21 cellular contexts compared by ENCODE assay signal in genomic region chr15:42933886-42934667, GRCh38. TPM values are rescaled to one million over a fixed set of nuclear protein-coding genes. Genes with fewer than 3 reads are reported as not detected.
DNase-seq lines count a peak whose midpoint lies in the region; ATAC-seq, FAIRE-seq and TF ChIP-seq lines count a peak whose summit lies in the region.
"Had no signal": no experiment of that assay in that cellular context is flagged by ENCODE, and none has a peak within 500 bp of the region (broad histone marks: within the 10 kb centered on the region; RNA-seq: fewer than 3 reads in every experiment).

No MANE protein-coding gene starts in this region.

- BruUV-seq in mammary epithelial cell (replicated peaks; lab: Mats Ljungman, UMichigan) (no TSS peak), MCF 10A (replicated peaks; lab: Mats Ljungman, UMichigan) (no TSS peak)

- H3K36me3 Mint-ChIP-seq in MCF 10A (ENCODE audit: insufficient read depth, unreplicated experiment) (no peaks in the 10 kb centered on the region), astrocyte (ENCODE audit: low read depth, unreplicated experiment) (no peaks in the 10 kb centered on the region)
- H3K36me3 Mint-ChIP-seq: CD4-positive, CD25-positive, alpha-beta regulatory T cell; IgD-negative memory B cell had no signal

- dilution Hi-C loops in mammary epithelial cell (cut with HindIII; ENCODE audit: low sequenced_read_pairs) = no loop called here

- H2BK15ac ChIP-seq in mesenchymal stem cell (ENCODE audit: low read depth, poor library complexity, severe bottlenecking) = no peak overlapping the region

- H3K36me3 ChIP-seq in mammary epithelial cell (ENCODE audit: insufficient read depth, low read length) (no peaks in the 10 kb centered on the region), astrocyte (ENCODE audit: insufficient read depth, low read length) (no peaks in the 10 kb centered on the region), mesenchymal stem cell (ENCODE audit: control insufficient read depth in 1 of 2, insufficient read depth in 2 of 2, low read depth in 1 of 2, low read length in 2 of 2) (no peaks in the 10 kb centered on the region)
- H3K36me3 ChIP-seq: BE2C had no signal

- H2BK5ac ChIP-seq in mesenchymal stem cell (ENCODE audit: low read depth, low read length, poor library complexity, severe bottlenecking) = no peak overlapping the region

- H3K9me3 Mint-ChIP-seq in MCF 10A (ENCODE audit: unreplicated experiment) (no peaks in the 10 kb centered on the region), astrocyte (ENCODE audit: unreplicated experiment) (no peaks in the 10 kb centered on the region)
- H3K9me3 Mint-ChIP-seq: CD4-positive, CD25-positive, alpha-beta regulatory T cell had no signal

- no peak overlapping the region for H2AK5ac ChIP-seq in mesenchymal stem cell (ENCODE audit: low read length, severe bottlenecking)

- CTCF ChIA-PET in mammary epithelial cell (lab: Charles Lee; ENCODE audit: low non-redundant PET) = no interaction called here
- CTCF ChIA-PET in MCF 10A (lab: Yijun Ruan, JAX) = interaction anchor here (0.6 to 1.3 kb wide), 6 partner anchors 15 to 308 kb away, joined by 3 to 6 read pairs (median 3); no protein-coding TSS in a partner anchor

- ATAC-seq in HG03097 (IDR thresholded peaks at IDR 0.05; ENCODE audit: low FRiP score, unreplicated experiment) (no peak), HG03095 (IDR thresholded peaks at IDR 0.05; ENCODE audit: unreplicated experiment) (no peak), HG03432 (IDR thresholded peaks at IDR 0.05; ENCODE audit: unreplicated experiment) (no peak)
- ATAC-seq: Right ventricle myocardium inferior had no signal

- no peak for FAIRE-seq in astrocyte (lab: Jason Lieb, UNC)
- FAIRE-seq: A204.1 had no signal

- H3K9ac ChIP-seq in mammary epithelial cell (ENCODE audit: insufficient read depth, low read length) (no peak overlapping the region), astrocyte (ENCODE audit: low read length) (no peak overlapping the region), mesenchymal stem cell (ENCODE audit: low read length) (no peak overlapping the region)

- DNase-seq in mammary epithelial cell (peak; percentile 20), MCF 10A (ENCODE audit: unreplicated experiment) (no peak), OCI-M1 (lab: John Stamatoyannopoulos, UW) (peak; percentile 79), astrocyte (ENCODE audit: low read depth) (peak; percentile 41), mesenchymal stem cell (peak; percentile 43)
- DNase-seq: BE2C; CD4-positive, CD25-positive, alpha-beta regulatory T cell; COR-L47; GDM1; GOT3; NCI-H1105 treated with DMSO at 0.1 percent for 48 hours; NCI-H1694 treated with DMSO at 0.1 percent for 48 hours; NCI-H510A treated with DMSO at 0.1 percent for 48 hours; NCI-H774 had no signal

- H3K4me3 Mint-ChIP-seq in MCF 10A (ENCODE audit: unreplicated experiment) (no peak overlapping the region), astrocyte (ENCODE audit: unreplicated experiment) (no peak overlapping the region)
- H3K4me3 Mint-ChIP-seq: IgD-negative memory B cell had no signal

- H2AFZ ChIP-seq in mammary epithelial cell (ENCODE audit: low read depth, low read length) (no peak overlapping the region), astrocyte (ENCODE audit: low read depth, low read length) (no peak overlapping the region), mesenchymal stem cell (ENCODE audit: low read depth, low read length) (no peak overlapping the region)
- H2AFZ ChIP-seq: PC-9 had no signal

- no peak overlapping the region for H3K4me2 ChIP-seq in mammary epithelial cell (ENCODE audit: insufficient read depth, low read depth, low read length)
- H3K4me2 ChIP-seq in astrocyte (ENCODE audit: low read length) = no peak overlapping the region
- H3K4me2 ChIP-seq in mesenchymal stem cell (ENCODE audit: low read length, poor library complexity, severe bottlenecking) = no peak overlapping the region
- H3K4me2 ChIP-seq: PC-9 had no signal

- H3K4me3 ChIP-seq in mammary epithelial cell (replicated peaks in 1 of 3; ENCODE audit: insufficient read depth in 1 of 3, low read depth in 2 of 3, low read length in 3 of 3) (no peak overlapping the region), astrocyte (ENCODE audit: insufficient read depth, low read depth, low read length) (no peak overlapping the region), mesenchymal stem cell (ENCODE audit: insufficient read depth in 1 of 2, low read depth in 1 of 2, low read length in 2 of 2) (no peak overlapping the region)
- H3K4me3 ChIP-seq: PC-9 had no signal

- WGBS in mammary epithelial cell (ENCODE audit: low coverage, missing lambda C conversion rate) = 81% methylated on average over 7 of the region's 7 CpGs
- WGBS in mesenchymal stem cell = 76% methylated on average over 6 of the region's 7 CpGs

- in situ Hi-C loops in mammary epithelial cell (cut with MboI; ENCODE audit: low sequenced_read_pairs in 2 of 2) = loop anchor here in 1 of 2 donors (5.0 kb wide), 1 partner anchor 132 kb away; no protein-coding TSS in a partner anchor

- no peaks in the 10 kb centered on the region for H3K27me3 Mint-ChIP-seq in MCF 10A (ENCODE audit: insufficient read depth, unreplicated experiment)
- no peaks in the 10 kb centered on the region for H3K27me3 Mint-ChIP-seq in astrocyte (ENCODE audit: low read depth, unreplicated experiment)
- H3K27me3 Mint-ChIP-seq: IgD-negative memory B cell had no signal

- no peak overlapping the region for H3K23ac ChIP-seq in mesenchymal stem cell (ENCODE audit: low read length in 2 of 2)

- intact Hi-C loops in mammary epithelial cell (cut with micrococcal nuclease) = loop anchor here (2.0 kb wide), 1 partner anchor 21 kb away; no protein-coding TSS in a partner anchor
- intact Hi-C loops in MCF 10A (cut with micrococcal nuclease) = no loop called here

- H3K4me1 ChIP-seq in mammary epithelial cell (ENCODE audit: insufficient read depth, low read length) (peaks cover 10% of the 10 kb centered on the region), astrocyte (ENCODE audit: insufficient read depth, low read length) (no peaks in the 10 kb centered on the region), mesenchymal stem cell (ENCODE audit: control insufficient read depth, insufficient read depth, low read depth, low read length) (no peaks in the 10 kb centered on the region)
- H3K4me1 ChIP-seq: BE2C had no signal

- H2BK12ac ChIP-seq in mesenchymal stem cell (ENCODE audit: low read length in 2 of 2) = no peak overlapping the region

- no peak overlapping the region for H3K4ac ChIP-seq in mesenchymal stem cell (ENCODE audit: low read depth in 1 of 2, low read length in 2 of 2)

- no peak overlapping the region for H4K8ac ChIP-seq in mesenchymal stem cell (ENCODE audit: low read length)

- H4K20me1 ChIP-seq in mammary epithelial cell (ENCODE audit: insufficient read depth, low read length) (no peaks in the 10 kb centered on the region), astrocyte (ENCODE audit: insufficient read depth, low read length) (no peaks in the 10 kb centered on the region)

- H3K27ac Mint-ChIP-seq in MCF 10A (ENCODE audit: low read depth, unreplicated experiment) = no peak overlapping the region
- H3K27ac Mint-ChIP-seq in astrocyte (ENCODE audit: unreplicated experiment) = no peak overlapping the region
- H3K27ac Mint-ChIP-seq: CD4-positive, CD25-positive, alpha-beta regulatory T cell; IgD-negative memory B cell had no signal

- no peaks in the 10 kb centered on the region for H3K79me2 ChIP-seq in mammary epithelial cell (ENCODE audit: insufficient read depth, low read length)
- H3K79me2 ChIP-seq in astrocyte (ENCODE audit: insufficient read depth, low read length) = no peaks in the 10 kb centered on the region

- POLR2A ChIA-PET in MCF 10A (lab: Yijun Ruan, JAX) = interaction anchor here (1.2 to 1.5 kb wide), 2 partner anchors 22 to 198 kb away, joined by 3 to 5 read pairs; partner anchors contain the start of gene CDAN1

- H3K27ac ChIP-seq in mammary epithelial cell (ENCODE audit: insufficient read depth, low read depth, low read length) (no peak overlapping the region), astrocyte (ENCODE audit: low read depth, low read length) (no peak overlapping the region), mesenchymal stem cell (ENCODE audit: low read length, poor library complexity, severe bottlenecking) (no peak overlapping the region)

- no peak for TF ChIP-seq CTCF in mammary epithelial cell (conservative IDR thresholded peaks at IDR 0.05 in 1 of 2, IDR thresholded peaks at IDR 0.05 in 1 of 2; ENCODE audit: extremely low read depth in 1 of 2, insufficient read depth in 1 of 2, low read depth in 1 of 2, low read length in 2 of 2)
- no peak for TF ChIP-seq CTCF in MCF 10A (IDR thresholded peaks at IDR 0.05; ENCODE audit: unreplicated experiment)
- TF ChIP-seq CTCF in astrocyte (IDR thresholded peaks at IDR 0.05; ENCODE audit: insufficient read depth, low read depth, low read length) = no peak

- H3K27me3 ChIP-seq in mammary epithelial cell (ENCODE audit: insufficient read depth, low read length) (no peaks in the 10 kb centered on the region), astrocyte (ENCODE audit: insufficient read depth, low read length) (no peaks in the 10 kb centered on the region), mesenchymal stem cell (ENCODE audit: control insufficient read depth in 1 of 2, insufficient read depth in 1 of 2, low read length in 2 of 2) (no peaks in the 10 kb centered on the region)
- H3K27me3 ChIP-seq: BE2C had no signal

- no peak overlapping the region for H4K91ac ChIP-seq in mesenchymal stem cell (ENCODE audit: low read length)

- no peak overlapping the region for H3K14ac ChIP-seq in mesenchymal stem cell (ENCODE audit: low read length in 2 of 2)

- no peak overlapping the region for H2BK120ac ChIP-seq in mesenchymal stem cell (ENCODE audit: low read depth, low read length)

- H3K18ac ChIP-seq in mesenchymal stem cell (ENCODE audit: low read depth in 1 of 2, low read length in 2 of 2) = no peak overlapping the region

- no peaks in the 10 kb centered on the region for H3K79me1 ChIP-seq in mesenchymal stem cell (replicated peaks; ENCODE audit: low read length, poor library complexity, severe bottlenecking)

- H3K9me3 ChIP-seq in mammary epithelial cell (replicated peaks; ENCODE audit: insufficient read depth, low read length) = peaks cover 3% of the 10 kb centered on the region
- H3K9me3 ChIP-seq in astrocyte (ENCODE audit: insufficient read depth, low read depth, low read length) = no peaks in the 10 kb centered on the region
- no peaks in the 10 kb centered on the region for H3K9me3 ChIP-seq in mesenchymal stem cell (ENCODE audit: control insufficient read depth, low read length)
- H3K9me3 ChIP-seq: BE2C had no signal

- H3K4me1 Mint-ChIP-seq in MCF 10A (ENCODE audit: insufficient read depth, unreplicated experiment) = no peaks in the 10 kb centered on the region
- no peaks in the 10 kb centered on the region for H3K4me1 Mint-ChIP-seq in astrocyte (ENCODE audit: low read depth, unreplicated experiment)
- H3K4me1 Mint-ChIP-seq: CD4-positive, CD25-positive, alpha-beta regulatory T cell; IgD-negative memory B cell had no signal

RNA-seq across cellular contexts. Expression of gene TTBK2, which starts 13.5 kb away (rescaled TPM):
- 10 to 100 TPM; 14.8 to 25.8 TPM for total RNA-seq in mammary epithelial cell
- 3.5 TPM for polyA plus RNA-seq in mammary epithelial cell
- polyA minus RNA-seq in mammary epithelial cell = 20.7 TPM
- 25.5 and 26.8 TPM in 2 replicates for total RNA-seq in MCF 10A (2022)
- 12.9 and 14.8 TPM in 2 replicates for total RNA-seq in astrocyte
- polyA plus RNA-seq in mesenchymal stem cell (2013, experiment 1 of 2) = 3.6 TPM
- polyA plus RNA-seq in mesenchymal stem cell (2013, experiment 2 of 2) = 3.3 TPM
